Comparison of ENCODE assay signal across 10 cellular contexts in genomic region chr16:6573577-6573976, GRCh38.
A peak's percentile ranks its signal among the peaks of the same experiment; 100 is the strongest.
DNase-seq lines count a peak whose midpoint lies in the region; TF ChIP-seq lines count a peak whose summit lies in the region.
"Had no signal": no experiment of that assay in that cellular context is flagged by ENCODE, and none has a peak within 500 bp of the region (broad histone marks: within the 10 kb centered on the region; RNA-seq: fewer than 3 reads in every experiment).

No MANE protein-coding gene starts in this region.

- peak in 4 of 6 experiments; percentile 26 to 70 (median 62) for TF ChIP-seq CTCF in Peyer's patch (IDR thresholded peaks at IDR 0.05)
- TF ChIP-seq CTCF in transverse colon (IDR thresholded peaks at IDR 0.05), result peak in 3 of 5 experiments; percentile 18 to 38 (median 30)

- H3K9me3 ChIP-seq in Peyer's patch (no peaks in the 10 kb centered on the region), transverse colon (no peaks in the 10 kb centered on the region)

- no peak overlapping the region for H3K27ac ChIP-seq in Peyer's patch
- no peak overlapping the region for H3K27ac ChIP-seq in transverse colon

- in situ Hi-C loops in transverse colon (cut with MboI; ENCODE audit: low pct_ligation_motif_present in 1 of 4, low pct_unique_long_range_greater_than_20kb in 1 of 4, low sequenced_read_pairs in 3 of 4), result no loop called here

- H3K4me3 ChIP-seq in Peyer's patch (no peak overlapping the region), transverse colon (no peak overlapping the region)

- H3K36me3 ChIP-seq in Peyer's patch, result no peaks in the 10 kb centered on the region
- no peaks in the 10 kb centered on the region for H3K36me3 ChIP-seq in transverse colon

- no peaks in the 10 kb centered on the region for H3K27me3 ChIP-seq in Peyer's patch
- no peaks in the 10 kb centered on the region for H3K27me3 ChIP-seq in transverse colon

- intact Hi-C loops in transverse colon (cut with DNase I; ENCODE audit: low total_unique reads), result no loop called here

- DNase-seq in NCI-H2107 treated with DMSO at 0.1 percent for 48 hours (lab: John Stamatoyannopoulos, UW; ENCODE audit: unreplicated experiment) (peak; percentile 1), NCI-H2107 (lab: John Stamatoyannopoulos, UW) (no peak), Peyer's patch (peak in 2 of 3 donors; percentile 64 to 65), kidney tubule cell (ENCODE audit: low spot score) (peak; percentile 1), transverse colon (peak; percentile 28), erythroblast (lab: John Stamatoyannopoulos, UW) (no peak), SIG-M5 (lab: John Stamatoyannopoulos, UW) (no peak)
- DNase-seq in activated CD8-positive, alpha-beta memory T cell treated with anti-CD3 and anti-CD28 coated beads, Interleukin-2, amount 50 U/mL, for 48 hours, result no peak
- DNase-seq: activated CD8-positive, alpha-beta memory T cell treated with anti-CD3 and anti-CD28 coated beads for 24 hours; GF-D8 had no signal

- no peak for TF ChIP-seq EP300 in transverse colon (IDR thresholded peaks at IDR 0.05; ENCODE audit: low read depth)

- TF ChIP-seq POLR2A in Peyer's patch (IDR thresholded peaks at IDR 0.05), result no peak
- no peak for TF ChIP-seq POLR2A in transverse colon (IDR thresholded peaks at IDR 0.05)
- TF ChIP-seq POLR2A in erythroblast (IDR thresholded peaks at IDR 0.05; ENCODE audit: low read length), result no peak

- WGBS in transverse colon (ENCODE audit: low coverage in 1 of 2), 2 donors, result 31 to 67% methylated on average over 3 to 20 of the region's 22 CpGs

- no peaks in the 10 kb centered on the region for H3K4me1 ChIP-seq in Peyer's patch
- no peaks in the 10 kb centered on the region for H3K4me1 ChIP-seq in transverse colon

Comparison
In these comparisons a context has a peak if more than half of its experiments do, and no peak if none do; other contexts are left out.
1. DNase-seq: peak in NCI-H2107 treated with DMSO at 0.1 percent for 48 hours (single experiment), Peyer's patch (2 of 3), kidney tubule cell (single experiment) and transverse colon (single experiment); none in NCI-H2107 (single experiment), erythroblast (0 of 2), SIG-M5 (single experiment) and activated CD8-positive, alpha-beta memory T cell treated with anti-CD3 and anti-CD28 coated beads, Interleukin-2, amount 50 U/mL, for 48 hours (single experiment).